1 cellular context compared by ENCODE assay signal in genomic region chr20:44911264-44911921, GRCh38.
TF ChIP-seq lines count a peak whose summit lies in the region.

No MANE protein-coding gene starts in this region.

TF ChIP-seq in HepG2, 621 proteins besides CTCF, POLR2A, EP300 and RAD21 (continued from another document and continues in another):
- TF ChIP-seq MYPOP (CRISPR knock-in tag; IDR thresholded peaks at IDR 0.05) = peak; percentile 89
- TF ChIP-seq ZNF749 (CRISPR knock-in tag; IDR thresholded peaks at IDR 0.05; ENCODE audit: borderline replicate concordance) = no peak; the same call in 1 of the 2 replicates
- peak; percentile 48; the same call in 1 of the 2 replicates for TF ChIP-seq TFAP4 (IDR thresholded peaks at IDR 0.05; ENCODE audit: borderline replicate concordance, low read depth)
- TF ChIP-seq GABPB1 (CRISPR knock-in tag; IDR thresholded peaks at IDR 0.05) = peak; percentile 74
- TF ChIP-seq PBX2 (CRISPR knock-in tag; IDR thresholded peaks at IDR 0.05) = no peak
- TF ChIP-seq RFX3 (CRISPR knock-in tag; IDR thresholded peaks at IDR 0.05) = peak; percentile 19; the same call in 1 of the 2 replicates
- peak; percentile 67 for TF ChIP-seq U2AF1 (optimal IDR thresholded peaks at IDR 0.05; ENCODE audit: low read depth, low read length)
- 0 out of 2 replicates have a peak, but pooled peaks have one; percentile 78 for TF ChIP-seq FOXC1 (CRISPR knock-in tag; IDR thresholded peaks at IDR 0.05; ENCODE audit: borderline replicate concordance)
- peak; percentile 66 for TF ChIP-seq ARID5B (CRISPR knock-in tag; IDR thresholded peaks at IDR 0.05)
- peak; percentile 81; the same call in 1 of the 2 replicates for TF ChIP-seq TFE3 (CRISPR knock-in tag; IDR thresholded peaks at IDR 0.05)
- TF ChIP-seq ZNF547 (CRISPR knock-in tag; IDR thresholded peaks at IDR 0.05) = peak; percentile 63; the same call in 1 of the 2 replicates
- TF ChIP-seq ZC3H4 (CRISPR knock-in tag; IDR thresholded peaks at IDR 0.05; ENCODE audit: borderline replicate concordance) = no peak
- no peak for TF ChIP-seq STAT6 (CRISPR knock-in tag; IDR thresholded peaks at IDR 0.05; ENCODE audit: borderline replicate concordance)
- TF ChIP-seq ZNF546 (CRISPR knock-in tag; conservative IDR thresholded peaks at IDR 0.05) = 0 out of 2 replicates have a peak, but pooled peaks have one; percentile 46
- TF ChIP-seq ZNF337 (CRISPR knock-in tag; IDR thresholded peaks at IDR 0.05; ENCODE audit: borderline replicate concordance, low read depth) = 0 out of 2 replicates have a peak, but pooled peaks have one; percentile 65
- peak; percentile 72 for TF ChIP-seq DBP (CRISPR knock-in tag; IDR thresholded peaks at IDR 0.05; ENCODE audit: not compliant biosample characterization)
- peak; percentile 52 for TF ChIP-seq FOXA3 (CRISPR knock-in tag; IDR thresholded peaks at IDR 0.05)
- 0 out of 2 replicates have a peak, but pooled peaks have one; percentile 51 for TF ChIP-seq ZBTB34 (CRISPR knock-in tag; IDR thresholded peaks at IDR 0.05)
- no peak for TF ChIP-seq MEF2D (CRISPR knock-in tag; IDR thresholded peaks at IDR 0.05)
- peak; percentile 91; the same call in 1 of the 2 replicates for TF ChIP-seq TSC22D2 (CRISPR knock-in tag; IDR thresholded peaks at IDR 0.05; ENCODE audit: borderline replicate concordance)
- no peak for TF ChIP-seq ZNF251 (CRISPR knock-in tag; IDR thresholded peaks at IDR 0.05)
- 0 out of 2 replicates have a peak, but pooled peaks have one; percentile 29 for TF ChIP-seq ZNF768 (CRISPR knock-in tag; IDR thresholded peaks at IDR 0.05)
- peak; percentile 78 for TF ChIP-seq ZNF644 (CRISPR knock-in tag; IDR thresholded peaks at IDR 0.05; ENCODE audit: low read depth)
- TF ChIP-seq MAF1 (CRISPR knock-in tag; IDR thresholded peaks at IDR 0.05; ENCODE audit: borderline replicate concordance) = no peak
- peak; percentile 90; the same call in 1 of the 2 replicates for TF ChIP-seq ZFP90 (CRISPR knock-in tag; IDR thresholded peaks at IDR 0.05; ENCODE audit: borderline replicate concordance)
- no peak for TF ChIP-seq ZNF430 (CRISPR knock-in tag; IDR thresholded peaks at IDR 0.05)
- no peak for TF ChIP-seq PLSCR1 (CRISPR knock-in tag; IDR thresholded peaks at IDR 0.05; ENCODE audit: borderline replicate concordance)
- peak; percentile 49 for TF ChIP-seq CBX1 (IDR thresholded peaks at IDR 0.05; ENCODE audit: low read depth)
- no peak for TF ChIP-seq ZNF296 (CRISPR knock-in tag; conservative IDR thresholded peaks at IDR 0.05)
- TF ChIP-seq ATF2 (CRISPR knock-in tag; IDR thresholded peaks at IDR 0.05) = peak; percentile 78; the same call in 1 of the 2 replicates
- peak; percentile 77 for TF ChIP-seq ELF3 (CRISPR knock-in tag; IDR thresholded peaks at IDR 0.05)
- TF ChIP-seq TIGD3 (CRISPR knock-in tag; IDR thresholded peaks at IDR 0.05; ENCODE audit: borderline replicate concordance) = no peak
- TF ChIP-seq CCAR2 (optimal IDR thresholded peaks at IDR 0.05; ENCODE audit: low read depth, low read length) = no peak
- 0 out of 2 replicates have a peak, but pooled peaks have one; percentile 2 for TF ChIP-seq ZBTB42 (CRISPR knock-in tag; IDR thresholded peaks at IDR 0.05)
- no peak for TF ChIP-seq FLYWCH1 (CRISPR knock-in tag; IDR thresholded peaks at IDR 0.05)
